ENCODE assay signal across 8 cellular contexts in genomic region chr19:17215125-17215971, GRCh38. TPM values are rescaled to one million over a fixed set of nuclear protein-coding genes. Genes with fewer than 3 reads are reported as not detected.
A peak's percentile ranks its signal among the peaks of the same experiment; 100 is the strongest.
DNase-seq lines count a peak whose midpoint lies in the region; ATAC-seq and TF ChIP-seq lines count a peak whose summit lies in the region.

Gene USE1 (plus strand): TSS chr19:17215357. CDS start chr19:17215406, 49 bp downstream.

- peak within 1 kb of the TSS; percentile 51 for H3K4me2 ChIP-seq in mesendoderm (ENCODE audit: low read length)

- H4K5ac ChIP-seq in mesendoderm (ENCODE audit: low read length) = peak within 1 kb of the TSS; percentile 84

- H3K4me3 ChIP-seq in endodermal cell (ENCODE audit: low read length) (peak within 1 kb of the TSS; percentile 84), mesendoderm (ENCODE audit: low read length) (peak within 1 kb of the TSS; percentile 54)

- H3K23ac ChIP-seq in mesendoderm (ENCODE audit: low read length) = no peak within 1 kb of the TSS

- H3K79me2 ChIP-seq in mesendoderm (ENCODE audit: control insufficient read depth, insufficient read depth, low read length) = no peaks in the 10 kb centered on the region

- 5 to 11% methylated on average over 38 to 56 of the region's 56 CpGs for WGBS in endodermal cell (ENCODE audit: insufficient coverage in 1 of 2, insufficient read length in 1 of 2), 2 experiments
- no CpG with 5 or more reads among the region's 56 CpGs for WGBS in mesendoderm (ENCODE audit: extremely low coverage, insufficient coverage, low lambda C conversion rate)

- H3K27me3 Mint-ChIP-seq in activated CD8-positive, alpha-beta memory T cell treated with anti-CD3 and anti-CD28 coated beads, Interleukin-2, amount 10 ng/mL, durations not matched to agents 7 days and 5 days = no peaks in the 10 kb centered on the region
- H3K27me3 Mint-ChIP-seq in endodermal cell (ENCODE audit: insufficient read depth) = no peaks in the 10 kb centered on the region

- peak within 1 kb of the TSS; percentile 94 for H3K27ac Mint-ChIP-seq in activated CD8-positive, alpha-beta memory T cell treated with anti-CD3 and anti-CD28 coated beads, Interleukin-2, amount 10 ng/mL, durations not matched to agents 7 days and 5 days
- H3K27ac Mint-ChIP-seq in endodermal cell = peak within 1 kb of the TSS; percentile 99

- H3K27ac ChIP-seq in C4-2B (peak within 1 kb of the TSS; percentile 80), endodermal cell (ENCODE audit: low read depth, low read length) (peak within 1 kb of the TSS; percentile 89), mesendoderm (ENCODE audit: low read depth, low read length) (peak within 1 kb of the TSS; percentile 66)

- peak within 1 kb of the TSS; percentile 86 for H3K18ac ChIP-seq in mesendoderm (ENCODE audit: low read length)

- H3K4me3 Mint-ChIP-seq in activated CD8-positive, alpha-beta memory T cell treated with anti-CD3 and anti-CD28 coated beads, Interleukin-2, amount 10 ng/mL, durations not matched to agents 7 days and 5 days = peak within 1 kb of the TSS; percentile 76
- peak within 1 kb of the TSS; percentile 79 for H3K4me3 Mint-ChIP-seq in endodermal cell

- H3K4me1 Mint-ChIP-seq in activated CD8-positive, alpha-beta memory T cell treated with anti-CD3 and anti-CD28 coated beads, Interleukin-2, amount 10 ng/mL, durations not matched to agents 7 days and 5 days = peaks cover 15% of the 10 kb centered on the region
- peaks cover 4% of the 10 kb centered on the region for H3K4me1 Mint-ChIP-seq in endodermal cell

- H2BK15ac ChIP-seq in mesendoderm (replicated peaks; ENCODE audit: low read depth) = no peak within 1 kb of the TSS

- H3K9me3 ChIP-seq in endodermal cell (ENCODE audit: control insufficient read depth, low read length) = no peaks in the 10 kb centered on the region

- TF ChIP-seq CTCF in C4-2B (conservative IDR thresholded peaks at IDR 0.05) = no peak
- no peak for TF ChIP-seq CTCF in endodermal cell (conservative IDR thresholded peaks at IDR 0.05)

- no peak within 1 kb of the TSS for H4K8ac ChIP-seq in mesendoderm (ENCODE audit: low read depth, low read length)

- peaks cover 3% of the 10 kb centered on the region for H3K4me1 ChIP-seq in endodermal cell (ENCODE audit: control insufficient read depth, insufficient read depth, low read length)
- H3K4me1 ChIP-seq in mesendoderm (ENCODE audit: control insufficient read depth, low read depth, low read length) = peaks cover 3% of the 10 kb centered on the region

- H3K27me3 ChIP-seq in endodermal cell (ENCODE audit: control insufficient read depth, insufficient read depth, low read length, poor library complexity, severe bottlenecking) (no peaks in the 10 kb centered on the region), mesendoderm (ENCODE audit: insufficient read depth, low read length, poor library complexity) (no peaks in the 10 kb centered on the region)

- no peak within 1 kb of the TSS for H2BK120ac ChIP-seq in mesendoderm (ENCODE audit: low read depth, low read length)

- peak within 1 kb of the TSS; percentile 88 for H3K9ac ChIP-seq in endodermal cell (ENCODE audit: extremely low read depth, low read length, poor library complexity, severe bottlenecking)
- H3K9ac ChIP-seq in mesendoderm (ENCODE audit: low read length) = peak within 1 kb of the TSS; percentile 82

- peak within 1 kb of the TSS; percentile 95 for H3K56ac ChIP-seq in mesendoderm (ENCODE audit: low read length)

- DNase-seq in HUDEP-2 (lab: John Stamatoyannopoulos, UW; ENCODE audit: unreplicated experiment in 76 of 76) = peak in 75 of 76 experiments; percentile 62 to 95 (median 89)
- peak; percentile 94 for DNase-seq in NOMO-1 treated with dmso at 0.1 percent for 144 hours (lab: John Stamatoyannopoulos, UW; ENCODE audit: unreplicated experiment)
- DNase-seq in activated CD8-positive, alpha-beta memory T cell treated with anti-CD3 and anti-CD28 coated beads, Interleukin-2, amount 10 ng/mL, durations not matched to agents 7 days and 5 days = peak; percentile 94
- peak; percentile 96 for DNase-seq in endodermal cell
- DNase-seq in mesendoderm = peak; percentile 97
- DNase-seq in stimulated activated CD8-positive, alpha-beta memory T cell treated with anti-CD3 and anti-CD28 coated beads, Interleukin-15, amount 100 ng/mL, for 1 hour (ENCODE audit: low read depth) = peak; percentile 73

- peak within 1 kb of the TSS; percentile 76 for H2BK5ac ChIP-seq in mesendoderm (ENCODE audit: low read length)

- CTCF ChIA-PET in activated CD8-positive, alpha-beta memory T cell treated with anti-CD3 and anti-CD28 coated beads, Interleukin-2, amount 10 ng/mL, durations not matched to agents 7 days and 5 days (lab: Charles Lee) = interaction anchor here (0.7 to 2.5 kb wide), 6 partner anchors 9 to 75 kb away, joined by 3 to 14 read pairs (median 8); partner anchors contain the start of gene OCEL1

- H3K36me3 ChIP-seq in endodermal cell (ENCODE audit: control insufficient read depth, insufficient read depth, low read length) (peaks cover 17% of the 10 kb centered on the region), mesendoderm (ENCODE audit: control insufficient read depth, insufficient read depth, low read length) (no peaks in the 10 kb centered on the region)

- peak within 1 kb of the TSS; percentile 77 for H2AK5ac ChIP-seq in mesendoderm (ENCODE audit: low read length)

- H3K4ac ChIP-seq in mesendoderm (ENCODE audit: low read depth, low read length) = peak within 1 kb of the TSS; percentile 98

- no peaks in the 10 kb centered on the region for H3K9me3 Mint-ChIP-seq in activated CD8-positive, alpha-beta memory T cell treated with anti-CD3 and anti-CD28 coated beads, Interleukin-2, amount 10 ng/mL, durations not matched to agents 7 days and 5 days (ENCODE audit: low read depth)
- H3K9me3 Mint-ChIP-seq in endodermal cell = no peaks in the 10 kb centered on the region

- peak; percentile 85 for ATAC-seq in GM19397 (IDR thresholded peaks at IDR 0.05; ENCODE audit: unreplicated experiment)
- peak; percentile 97 for ATAC-seq in activated CD8-positive, alpha-beta memory T cell treated with anti-CD3 and anti-CD28 coated beads, Interleukin-2, amount 10 ng/mL, durations not matched to agents 7 days and 5 days

- H3K36me3 Mint-ChIP-seq in activated CD8-positive, alpha-beta memory T cell treated with anti-CD3 and anti-CD28 coated beads, Interleukin-2, amount 10 ng/mL, durations not matched to agents 7 days and 5 days = peaks cover 19% of the 10 kb centered on the region
- H3K36me3 Mint-ChIP-seq in endodermal cell (ENCODE audit: low read depth) = peaks cover 31% of the 10 kb centered on the region

- H3K79me1 ChIP-seq in mesendoderm (ENCODE audit: low read length) = no peaks in the 10 kb centered on the region

RNA-seq across cellular contexts. Expression of gene USE1, which starts in this region (rescaled TPM):
- 10 to 100 TPM; 22.1 to 23.6 TPM for total RNA-seq in activated CD8-positive, alpha-beta memory T cell treated with anti-CD3 and anti-CD28 coated beads, Interleukin-2, amount 10 ng/mL, durations not matched to agents 7 days and 5 days
- total RNA-seq in endodermal cell = 10 to 100 TPM; 17.4 to 18.4 TPM
- 20.4 TPM for polyA plus RNA-seq in endodermal cell (2013, experiment 1 of 2)
- 16.8 TPM for polyA plus RNA-seq in endodermal cell (2013, experiment 2 of 2)
- polyA plus RNA-seq in mesendoderm (2013, experiment 1 of 2) = 7.1 TPM
- polyA plus RNA-seq in mesendoderm (2013, experiment 2 of 2) = 7.3 TPM

Comparison
In these comparisons a context has a peak if more than half of its experiments do, and no peak if none do; other contexts are left out.
1. Peak in every context shown above with its lines: DNase-seq, ATAC-seq, H3K4me3 ChIP-seq and H3K27ac ChIP-seq.